23 cellular contexts compared by ENCODE assay signal in the genomic region with DNA sequence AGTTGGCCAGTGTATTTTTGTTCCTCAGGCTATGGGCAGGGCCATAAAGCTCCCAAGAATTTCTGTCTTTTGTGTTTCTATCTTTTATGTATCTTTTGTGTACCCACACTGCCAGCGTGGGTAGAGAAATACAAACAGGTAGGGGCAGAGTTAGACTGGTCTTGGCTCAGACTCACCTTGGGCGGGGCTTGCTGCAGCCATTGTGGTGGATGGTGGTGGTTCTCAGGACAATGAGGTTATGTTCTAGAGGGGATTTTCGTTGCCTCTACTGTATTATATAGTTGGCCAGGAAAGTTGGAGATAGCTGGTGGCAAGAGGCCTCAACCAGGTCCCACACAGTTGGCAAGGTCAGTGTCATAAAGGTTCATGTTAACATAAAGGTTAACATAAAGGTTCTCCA.
DNase-seq lines count a peak whose midpoint lies in the region; ATAC-seq and TF ChIP-seq lines count a peak whose summit lies in the region.
"Had no signal": no experiment of that assay in that cellular context is flagged by ENCODE, and none has a peak within 500 bp of the region (broad histone marks: within the 10 kb centered on the region; RNA-seq: fewer than 3 reads in every experiment).

No MANE protein-coding gene starts in this region.

- POLR2A ChIA-PET in RWPE1 (lab: Yijun Ruan, JAX; ENCODE audit: low non-redundant PET), result no interaction called here
- POLR2A ChIA-PET in PC-9 (lab: Charles Lee; ENCODE audit: unreplicated experiment), result no interaction called here

- BruUV-seq in PC-9 (replicated peaks; lab: Mats Ljungman, UMichigan), result no TSS peak

- DNase-seq in COLO829 (ENCODE audit: low spot score), result peak; percentile 3
- peak; percentile 15 for DNase-seq in HuH-7 (ENCODE audit: low spot score)
- DNase-seq in neural crest cell (ENCODE audit: low read depth, low spot score), result no peak
- no peak for DNase-seq in GM23248
- DNase-seq in RWPE1 (ENCODE audit: low spot score), result no peak
- DNase-seq in PC-9, result no peak
- DNase-seq: activated CD8-positive, alpha-beta T cell treated with anti-CD3 and anti-CD28 coated beads for 36 hours; activated naive CD4-positive, alpha-beta T cell treated with anti-CD3 and anti-CD28 coated beads, Interleukin-2, amount 50 U/mL, for 16 hours; C1 segment of cervical spinal cord; DMS 273 treated with DMSO at 0.1 percent for 48 hours; effector memory CD8-positive, alpha-beta T cell; head of caudate nucleus; HFFc6; KBM-7; NCI-H69; SJCRH30; stomach; T-helper 2 cell had no signal

- 90 to 93% methylated on average over 3 of the region's 3 CpGs for WGBS in ectodermal cell, 2 experiments
- WGBS in GM23248 (ENCODE audit: low coverage in 1 of 2, low lambda C conversion rate in 2 of 2, missing lambda C conversion rate in 2 of 2), 2 experiments, result 15 to 34% methylated on average over 3 of the region's 3 CpGs

- no peaks in the 10 kb centered on the region for H3K9me3 Mint-ChIP-seq in neural crest cell
- H3K9me3 Mint-ChIP-seq: activated CD8-positive, alpha-beta T cell treated with anti-CD3 and anti-CD28 coated beads for 36 hours had no signal

- TF ChIP-seq CTCF in neural crest cell (conservative IDR thresholded peaks at IDR 0.05) (no peak), RWPE1 (conservative IDR thresholded peaks at IDR 0.05; ENCODE audit: low read depth) (no peak), PC-9 (conservative IDR thresholded peaks at IDR 0.05) (no peak)

- H3K9me3 ChIP-seq in ectodermal cell (ENCODE audit: control insufficient read depth, low read length) (no peaks in the 10 kb centered on the region), GM23248 (ENCODE audit: low read depth) (no peaks in the 10 kb centered on the region), PC-9 (ENCODE audit: insufficient read depth, low read depth) (no peaks in the 10 kb centered on the region)
- H3K9me3 ChIP-seq: ascending aorta, SJCRH30, stomach had no signal

- H3F3A ChIP-seq in GM23248 (ENCODE audit: insufficient read depth), result no peaks in the 10 kb centered on the region
- H3F3A ChIP-seq in PC-9 (ENCODE audit: insufficient read depth, low read depth), result no peaks in the 10 kb centered on the region

- H3K4me2 ChIP-seq in GM23248 (ENCODE audit: unreplicated experiment) (no peak overlapping the region), PC-9 (no peak overlapping the region)

- no peak overlapping the region for H3K9ac ChIP-seq in GM23248

- peaks cover 13% of the 10 kb centered on the region for H3K4me1 Mint-ChIP-seq in neural crest cell

- no peaks in the 10 kb centered on the region for H3K27me3 Mint-ChIP-seq in neural crest cell (ENCODE audit: low read depth)
- H3K27me3 Mint-ChIP-seq: activated CD8-positive, alpha-beta T cell treated with anti-CD3 and anti-CD28 coated beads for 36 hours; effector memory CD8-positive, alpha-beta T cell had no signal

- CTCF ChIA-PET in RWPE1 (lab: Yijun Ruan, JAX) (no interaction called here), PC-9 (lab: Charles Lee) (no interaction called here)

- ATAC-seq in GM19035 (IDR thresholded peaks at IDR 0.05; ENCODE audit: unreplicated experiment), result no peak
- ATAC-seq: activated CD8-positive, alpha-beta T cell treated with anti-CD3 and anti-CD28 coated beads for 36 hours; effector memory CD8-positive, alpha-beta T cell had no signal

- H3K27ac Mint-ChIP-seq in neural crest cell (ENCODE audit: unreplicated experiment), result no peak overlapping the region
- H3K27ac Mint-ChIP-seq: activated CD8-positive, alpha-beta T cell treated with anti-CD3 and anti-CD28 coated beads for 36 hours; effector memory CD8-positive, alpha-beta T cell; HFFc6 had no signal

- H3K27me3 ChIP-seq in ectodermal cell (ENCODE audit: control insufficient read depth, insufficient read depth, low read length, poor library complexity, severe bottlenecking), result no peaks in the 10 kb centered on the region
- H3K27me3 ChIP-seq in GM23248 (replicated peaks; ENCODE audit: insufficient read depth), result no peaks in the 10 kb centered on the region
- no peaks in the 10 kb centered on the region for H3K27me3 ChIP-seq in PC-9 (ENCODE audit: insufficient read depth, low read depth)
- H3K27me3 ChIP-seq: ascending aorta, SJCRH30, stomach had no signal

- H3K36me3 ChIP-seq in ectodermal cell (ENCODE audit: control insufficient read depth, insufficient read depth, low read length), result no peaks in the 10 kb centered on the region
- H3K36me3 ChIP-seq in GM23248 (ENCODE audit: low read depth), result no peaks in the 10 kb centered on the region
- no peaks in the 10 kb centered on the region for H3K36me3 ChIP-seq in PC-9 (ENCODE audit: low read depth)
- H3K36me3 ChIP-seq: ascending aorta, SJCRH30, stomach, WERI-Rb-1 had no signal

- H2AFZ ChIP-seq in GM23248 (no peak overlapping the region), PC-9 (no peak overlapping the region)

- in situ Hi-C loops in GM23248 (cut with MboI), result no loop called here

- H3K9me2 ChIP-seq in GM23248 (ENCODE audit: insufficient read depth), result no peaks in the 10 kb centered on the region
- no peaks in the 10 kb centered on the region for H3K9me2 ChIP-seq in PC-9 (ENCODE audit: insufficient read depth)

- peak overlapping the region; percentile 84 for H3K4me3 Mint-ChIP-seq in neural crest cell
- H3K4me3 Mint-ChIP-seq: activated CD8-positive, alpha-beta T cell treated with anti-CD3 and anti-CD28 coated beads for 36 hours; effector memory CD8-positive, alpha-beta T cell; HFFc6 had no signal

- peak overlapping the region; percentile 36 for H3K4me3 ChIP-seq in ectodermal cell (ENCODE audit: insufficient read depth, low read depth, low read length)
- H3K4me3 ChIP-seq in GM23248, result no peak overlapping the region
- H3K4me3 ChIP-seq in PC-9, result no peak overlapping the region
- H3K4me3 ChIP-seq: ascending aorta, SJCRH30, stomach had no signal

- H3K36me3 Mint-ChIP-seq in neural crest cell (ENCODE audit: low read depth), result no peaks in the 10 kb centered on the region

- H3K79me2 ChIP-seq in GM23248 (ENCODE audit: insufficient read depth) (no peaks in the 10 kb centered on the region), PC-9 (ENCODE audit: low read depth) (no peaks in the 10 kb centered on the region)

- intact Hi-C loops in PC-9 (cut with micrococcal nuclease; ENCODE audit: unreplicated experiment), result no loop called here

- no peak overlapping the region for H3K27ac ChIP-seq in ectodermal cell (ENCODE audit: insufficient read depth, low read depth, low read length, poor library complexity, severe bottlenecking)
- no peak overlapping the region for H3K27ac ChIP-seq in GM23248
- H3K27ac ChIP-seq in RWPE1, result no peak overlapping the region
- no peak overlapping the region for H3K27ac ChIP-seq in PC-9
- H3K27ac ChIP-seq: ascending aorta, HL-60, SJCRH30, stomach, WERI-Rb-1 had no signal

- H4K20me1 ChIP-seq in GM23248 (ENCODE audit: insufficient read depth) (no peaks in the 10 kb centered on the region), PC-9 (ENCODE audit: insufficient read depth) (no peaks in the 10 kb centered on the region)

- H3K4me1 ChIP-seq in ectodermal cell (ENCODE audit: control insufficient read depth, insufficient read depth, low read length) (no peaks in the 10 kb centered on the region), GM23248 (ENCODE audit: insufficient read depth) (no peaks in the 10 kb centered on the region), PC-9 (replicated peaks; ENCODE audit: insufficient read depth) (no peaks in the 10 kb centered on the region)
- H3K4me1 ChIP-seq: ascending aorta, SJCRH30, stomach had no signal

Comparison
In these comparisons a context has a peak if more than half of its experiments do, and no peak if none do; other contexts are left out.
1. DNase-seq: peak in COLO829 (single experiment) and HuH-7 (single experiment); none in neural crest cell (single experiment), GM23248 (single experiment), RWPE1 (single experiment) and PC-9 (0 of 2).